Comparison of ENCODE assay signal across 26 cellular contexts in genomic region chr11:85668157-85668556, GRCh38. TPM values are rescaled to one million over a fixed set of nuclear protein-coding genes. Genes with fewer than 3 reads are reported as not detected.
"Had no signal": no experiment of that assay in that cellular context is flagged by ENCODE, and none has a peak within 500 bp of the region (broad histone marks: within the 10 kb centered on the region; RNA-seq: fewer than 3 reads in every experiment).

No MANE protein-coding gene starts in this region.

- H3K36me3 ChIP-seq: esophagus muscularis mucosa, gastroesophageal sphincter, left lung, lower lobe of right lung had no signal

- H3K27ac Mint-ChIP-seq: immature natural killer cell, mesothelial cell of epicardium, naive B cell had no signal

- H3K36me3 Mint-ChIP-seq: immature natural killer cell, mesothelial cell of epicardium, naive B cell had no signal

- H3K9me3 ChIP-seq: esophagus muscularis mucosa, gastroesophageal sphincter, heart left ventricle, left lung, lower lobe of right lung, mucosa of descending colon had no signal

- ATAC-seq: foreskin keratinocyte, gastroesophageal sphincter, heart left ventricle, left lung, left ventricle myocardium superior, lower lobe of right lung, mucosa of descending colon had no signal

- FAIRE-seq: colon, endothelial cell of umbilical vein, frontal cortex, kidney had no signal

- DNase-seq: dermis blood vessel endothelial cell; dorsolateral prefrontal cortex; effector CD4-positive, alpha-beta T cell; effector memory CD4-positive, alpha-beta T cell; foreskin keratinocyte; heart left ventricle; hypothalamus; immature natural killer cell; islet precursor cell; kidney; kidney glomerular epithelial cell; left lung; left ventricle myocardium superior; lower lobe of right lung; mesenchymal stem cell; mucosa of descending colon; naive B cell had no signal

- H2AFZ ChIP-seq: hepatocyte had no signal

- H3K4me3 Mint-ChIP-seq: immature natural killer cell, mesothelial cell of epicardium had no signal

- H3K4me3 ChIP-seq: coronary artery, dorsolateral prefrontal cortex, esophagus muscularis mucosa, gastroesophageal sphincter, heart left ventricle, hepatocyte, left lung, lower lobe of right lung, mucosa of descending colon had no signal

- H3K27ac ChIP-seq: coronary artery, dorsolateral prefrontal cortex, esophagus muscularis mucosa, foreskin keratinocyte, gastroesophageal sphincter, heart left ventricle, hepatocyte, left lung, lower lobe of right lung had no signal

- H3K27me3 ChIP-seq: dorsolateral prefrontal cortex, esophagus muscularis mucosa, foreskin keratinocyte, gastroesophageal sphincter, heart left ventricle, hepatocyte, left lung had no signal

- H3K4me2 ChIP-seq: hepatocyte had no signal

- H3K9me3 Mint-ChIP-seq: immature natural killer cell had no signal

RNA-seq across cellular contexts. Expression of gene CCDC89, which starts 17.8 kb away (rescaled TPM):
- total RNA-seq: dermis blood vessel endothelial cell, endothelial cell of umbilical vein, epithelial cell of proximal tubule had no signal
- polyA plus RNA-seq: endothelial cell of umbilical vein, immature natural killer cell had no signal
